In genomic region chrX:124211312-124211942, GRCh38 we compare ENCODE assay signal across 8 cellular contexts.
DNase-seq lines count a peak whose midpoint lies in the region; ATAC-seq and TF ChIP-seq lines count a peak whose summit lies in the region.

No MANE protein-coding gene starts in this region.

- no peak for TF ChIP-seq POLR2A in vagina (IDR thresholded peaks at IDR 0.05)

- H3K27ac ChIP-seq in left ventricle myocardium inferior (replicated peaks) (no peak overlapping the region), vagina (no peak overlapping the region)

- peaks cover 6% of the 10 kb centered on the region for H3K36me3 Mint-ChIP-seq in effector memory CD8-positive, alpha-beta T cell (ENCODE audit: insufficient read depth)
- H3K36me3 Mint-ChIP-seq in progenitor cell of endocrine pancreas (ENCODE audit: insufficient read depth), result no peaks in the 10 kb centered on the region

- H3K27ac Mint-ChIP-seq in effector memory CD8-positive, alpha-beta T cell, result no peak overlapping the region
- H3K27ac Mint-ChIP-seq in progenitor cell of endocrine pancreas, result no peak overlapping the region

- ATAC-seq in Right ventricle myocardium inferior (no peak), GM21825 (IDR thresholded peaks at IDR 0.05; ENCODE audit: unreplicated experiment) (peak; percentile 69)
- peak; percentile 73 for ATAC-seq in effector memory CD8-positive, alpha-beta T cell (replicated peaks)

- H3K27me3 ChIP-seq in left ventricle myocardium inferior (ENCODE audit: low read depth), result no peaks in the 10 kb centered on the region
- H3K27me3 ChIP-seq in vagina, result no peaks in the 10 kb centered on the region

- peaks cover 27 to 32% of the 10 kb centered on the region in 2 donors for H3K4me1 Mint-ChIP-seq in effector memory CD8-positive, alpha-beta T cell (ENCODE audit: low read depth in 2 of 2)
- peaks cover 4% of the 10 kb centered on the region for H3K4me1 Mint-ChIP-seq in progenitor cell of endocrine pancreas (ENCODE audit: low read depth)

- H3K4me3 ChIP-seq in left ventricle myocardium inferior (no peak overlapping the region), vagina (no peak overlapping the region)

- H3K4me1 ChIP-seq in left ventricle myocardium inferior (no peaks in the 10 kb centered on the region), vagina (no peaks in the 10 kb centered on the region)

- intact Hi-C loops in left ventricle myocardium inferior (cut with micrococcal nuclease) (no loop called here), Right ventricle myocardium inferior (cut with DNase I) (loop anchor here (10.0 kb wide), 1 partner anchor 117 kb away; no protein-coding TSS in a partner anchor), vagina (cut with DNase I) (no loop called here)

- H3K27me3 Mint-ChIP-seq in effector memory CD8-positive, alpha-beta T cell, result no peaks in the 10 kb centered on the region
- no peaks in the 10 kb centered on the region for H3K27me3 Mint-ChIP-seq in progenitor cell of endocrine pancreas

- peak; percentile 62 for TF ChIP-seq CTCF in left ventricle myocardium inferior (IDR thresholded peaks at IDR 0.05; ENCODE audit: borderline replicate concordance)
- TF ChIP-seq CTCF in progenitor cell of endocrine pancreas (IDR thresholded peaks at IDR 0.05; ENCODE audit: unreplicated experiment), result peak; percentile 70
- peak in 1 of 3 experiments; percentile 19 for TF ChIP-seq CTCF in vagina (IDR thresholded peaks at IDR 0.05)

- H3K36me3 ChIP-seq in left ventricle myocardium inferior (no peaks in the 10 kb centered on the region), vagina (no peaks in the 10 kb centered on the region)

- H3K9me3 ChIP-seq in left ventricle myocardium inferior (replicated peaks) (no peaks in the 10 kb centered on the region), vagina (no peaks in the 10 kb centered on the region)

- DNase-seq in left ventricle myocardium inferior (no peak), Right ventricle myocardium inferior (ENCODE audit: missing footprints) (no peak), Kasumi-1 (lab: John Stamatoyannopoulos, UW) (peak; percentile 62 to 63), RPMI7951 (ENCODE audit: low read depth) (peak; percentile 40), progenitor cell of endocrine pancreas (ENCODE audit: low spot score, unreplicated experiment) (no peak), vagina (ENCODE audit: extremely low spot score in 2 of 2) (no peak)
- peak in 1 of 3 experiments; percentile 22 for DNase-seq in effector memory CD8-positive, alpha-beta T cell

- no peaks in the 10 kb centered on the region for H3K9me3 Mint-ChIP-seq in effector memory CD8-positive, alpha-beta T cell
- no peaks in the 10 kb centered on the region for H3K9me3 Mint-ChIP-seq in progenitor cell of endocrine pancreas (ENCODE audit: low read depth)

- H3K4me3 Mint-ChIP-seq in effector memory CD8-positive, alpha-beta T cell, result no peak overlapping the region
- H3K4me3 Mint-ChIP-seq in progenitor cell of endocrine pancreas (ENCODE audit: low read depth), result no peak overlapping the region

Comparison
In these comparisons a context has a peak if more than half of its experiments do, and no peak if none do; other contexts are left out.
1. DNase-seq: peak in Kasumi-1 (2 of 2) and RPMI7951 (single experiment); none in left ventricle myocardium inferior (single experiment), Right ventricle myocardium inferior (single experiment), progenitor cell of endocrine pancreas (single experiment) and vagina (0 of 2).